17 cellular contexts compared by ENCODE assay signal in genomic region chr6:106113256-106113954, GRCh38. TPM values are rescaled to one million over a fixed set of nuclear protein-coding genes. Genes with fewer than 3 reads are reported as not detected.
DNase-seq lines count a peak whose midpoint lies in the region; ATAC-seq lines count a peak whose summit lies in the region.
"Had no signal": no experiment of that assay in that cellular context is flagged by ENCODE, and none has a peak within 500 bp of the region (broad histone marks: within the 10 kb centered on the region; RNA-seq: fewer than 3 reads in every experiment).

No MANE protein-coding gene starts in this region.

- H3K36me3 Mint-ChIP-seq in activated naive CD4-positive, alpha-beta T cell treated with anti-CD3 and anti-CD28 coated beads, Interleukin-2, amount 50 U/mL, for 24 hours = no peaks in the 10 kb centered on the region
- peaks cover 3% of the 10 kb centered on the region for H3K36me3 Mint-ChIP-seq in T-helper 17 cell (ENCODE audit: low read depth)
- peaks cover 33% of the 10 kb centered on the region for H3K36me3 Mint-ChIP-seq in central memory CD8-positive, alpha-beta T cell (ENCODE audit: insufficient read depth)

- no peak for DNase-seq in activated naive CD4-positive, alpha-beta T cell treated with Interleukin-2 at 50 U/mL for 16 hours
- DNase-seq in T-helper 17 cell = no peak
- DNase-seq in central memory CD8-positive, alpha-beta T cell (ENCODE audit: low spot score in 2 of 2) = no peak
- DNase-seq in stimulated activated naive CD8-positive, alpha-beta T cell treated with anti-CD3 and anti-CD28 coated beads, Interleukin-15, amount 100 ng/mL, for 72 hours = no peak
- DNase-seq in NCI-H226 = no peak
- no peak for DNase-seq in hippocampal formation (lab: John Stamatoyannopoulos, UW)
- DNase-seq: activated B cell treated with CpG ODN at 0.5 μM for 24 hours, amniotic stem cell, cerebellar nuclear complex, kidney, NCI-H187 treated with DMSO at 0.1 percent for 48 hours, NCI-H510A had no signal

- peak overlapping the region; percentile 79 for H3K27ac Mint-ChIP-seq in activated naive CD4-positive, alpha-beta T cell treated with anti-CD3 and anti-CD28 coated beads, Interleukin-2, amount 50 U/mL, for 24 hours
- H3K27ac Mint-ChIP-seq in T-helper 17 cell = peak overlapping the region; percentile 93
- H3K27ac Mint-ChIP-seq in central memory CD8-positive, alpha-beta T cell (ENCODE audit: low read depth) = peak overlapping the region; percentile 85
- H3K27ac Mint-ChIP-seq in stimulated activated naive CD8-positive, alpha-beta T cell treated with anti-CD3 and anti-CD28 coated beads, Interleukin-15, amount 100 ng/mL, for 72 hours = peak overlapping the region in 1 of 2 donors; percentile 83

- ATAC-seq in T-helper 17 cell (no peak), HG03196 (IDR thresholded peaks at IDR 0.05; ENCODE audit: unreplicated experiment) (no peak)
- no peak for ATAC-seq in central memory CD8-positive, alpha-beta T cell (replicated peaks; ENCODE audit: extremely low read depth, poor library complexity, severe bottlenecking)
- ATAC-seq in stimulated activated naive CD8-positive, alpha-beta T cell treated with anti-CD3 and anti-CD28 coated beads, Interleukin-15, amount 100 ng/mL, for 72 hours = no peak

- H3K9me3 Mint-ChIP-seq in activated naive CD4-positive, alpha-beta T cell treated with anti-CD3 and anti-CD28 coated beads, Interleukin-2, amount 50 U/mL, for 24 hours = no peaks in the 10 kb centered on the region
- H3K9me3 Mint-ChIP-seq in central memory CD8-positive, alpha-beta T cell = no peaks in the 10 kb centered on the region
- no peaks in the 10 kb centered on the region for H3K9me3 Mint-ChIP-seq in stimulated activated naive CD8-positive, alpha-beta T cell treated with anti-CD3 and anti-CD28 coated beads, Interleukin-15, amount 100 ng/mL, for 72 hours
- H3K9me3 Mint-ChIP-seq: activated B cell treated with CpG ODN at 0.5 μM for 24 hours, memory B cell, neural crest cell had no signal

- peaks cover 55% of the 10 kb centered on the region for H3K4me1 Mint-ChIP-seq in activated naive CD4-positive, alpha-beta T cell treated with anti-CD3 and anti-CD28 coated beads, Interleukin-2, amount 50 U/mL, for 24 hours
- peaks cover 58% of the 10 kb centered on the region for H3K4me1 Mint-ChIP-seq in T-helper 17 cell
- H3K4me1 Mint-ChIP-seq in central memory CD8-positive, alpha-beta T cell = peaks cover 78% of the 10 kb centered on the region
- peaks cover 83% of the 10 kb centered on the region for H3K4me1 Mint-ChIP-seq in stimulated activated naive CD8-positive, alpha-beta T cell treated with anti-CD3 and anti-CD28 coated beads, Interleukin-15, amount 100 ng/mL, for 72 hours
- H3K4me1 Mint-ChIP-seq: neural crest cell had no signal

- no peak overlapping the region for H3K4me3 Mint-ChIP-seq in activated naive CD4-positive, alpha-beta T cell treated with anti-CD3 and anti-CD28 coated beads, Interleukin-2, amount 50 U/mL, for 24 hours
- peak overlapping the region; percentile 82 for H3K4me3 Mint-ChIP-seq in T-helper 17 cell
- H3K4me3 Mint-ChIP-seq in central memory CD8-positive, alpha-beta T cell = peak overlapping the region; percentile 66
- peak overlapping the region; percentile 49 to 79 for H3K4me3 Mint-ChIP-seq in stimulated activated naive CD8-positive, alpha-beta T cell treated with anti-CD3 and anti-CD28 coated beads, Interleukin-15, amount 100 ng/mL, for 72 hours
- H3K4me3 Mint-ChIP-seq: neural crest cell had no signal

- H3K27me3 Mint-ChIP-seq in activated naive CD4-positive, alpha-beta T cell treated with anti-CD3 and anti-CD28 coated beads, Interleukin-2, amount 50 U/mL, for 24 hours = no peaks in the 10 kb centered on the region
- H3K27me3 Mint-ChIP-seq in T-helper 17 cell = no peaks in the 10 kb centered on the region
- H3K27me3 Mint-ChIP-seq in central memory CD8-positive, alpha-beta T cell = no peaks in the 10 kb centered on the region
- H3K27me3 Mint-ChIP-seq in stimulated activated naive CD8-positive, alpha-beta T cell treated with anti-CD3 and anti-CD28 coated beads, Interleukin-15, amount 100 ng/mL, for 72 hours = peaks cover 9% of the 10 kb centered on the region
- H3K27me3 Mint-ChIP-seq: activated B cell treated with CpG ODN at 0.5 μM for 24 hours had no signal

- H3K9me3 ChIP-seq in T-helper 17 cell (ENCODE audit: control insufficient read depth, low read length, poor library complexity, severe bottlenecking) = no peaks in the 10 kb centered on the region

RNA-seq across cellular contexts. Expression of gene PRDM1, which starts 27.3 kb away (rescaled TPM):
- total RNA-seq in T-helper 17 cell = 100 to 1,000 TPM; 122 to 141 TPM
- total RNA-seq: G401 had no signal
